In the genomic region with DNA sequence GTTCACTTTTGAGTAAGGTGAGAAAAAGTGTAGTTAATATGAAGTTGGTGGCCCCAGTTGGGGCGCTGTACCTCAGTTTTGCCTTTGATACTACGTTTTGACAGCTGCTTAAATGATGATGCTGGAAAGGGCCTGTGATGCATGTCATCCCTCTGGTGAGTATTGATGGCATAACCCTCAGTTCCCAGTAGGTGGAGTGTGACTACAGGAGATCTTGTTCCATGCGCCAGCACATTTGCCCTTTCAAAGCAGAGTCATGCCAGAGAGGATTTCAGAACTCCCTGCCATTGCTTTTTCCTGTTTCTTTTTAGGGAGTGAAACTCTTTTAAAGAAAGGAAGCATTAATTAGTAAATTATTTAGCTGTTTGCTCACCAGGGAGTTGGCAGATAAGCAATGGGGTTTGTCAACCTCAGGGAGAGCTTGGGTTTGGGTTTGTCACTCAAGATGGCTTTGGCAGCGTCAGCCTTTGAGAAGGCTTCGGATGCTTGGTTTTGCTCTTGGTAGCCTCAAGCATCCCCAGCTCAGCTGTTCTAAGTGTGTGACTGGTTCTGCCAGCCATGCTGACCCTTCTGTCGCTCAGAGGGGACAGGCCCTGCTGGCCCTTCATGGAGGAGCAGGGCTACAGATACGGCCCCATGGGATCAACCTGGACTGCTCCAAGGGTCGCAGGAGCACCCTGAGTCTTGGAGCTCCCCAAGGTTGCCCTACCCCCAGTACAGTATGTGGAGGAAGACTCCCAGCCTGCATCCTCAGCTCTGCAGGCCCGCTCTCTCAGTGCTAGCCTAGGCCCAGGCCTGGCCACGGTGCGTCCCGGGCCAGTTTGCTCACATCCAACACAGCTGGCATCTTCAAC, we compare ENCODE assay signal across 8 cellular contexts. TPM values are rescaled to one million over a fixed set of nuclear protein-coding genes. Genes with fewer than 3 reads are reported as not detected.
DNase-seq lines count a peak whose midpoint lies in the region; ATAC-seq, FAIRE-seq and TF ChIP-seq lines count a peak whose summit lies in the region.

No MANE protein-coding gene starts in this region.

- no peak overlapping the region for H3K27ac ChIP-seq in iPS DF 6.9 (ENCODE audit: low read length)
- H3K27ac ChIP-seq in small intestine (ENCODE audit: low read depth in 1 of 2, low read length in 1 of 2), result peak overlapping the region in 1 of 2 donors; percentile 48

- H3K36me3 ChIP-seq in iPS DF 6.9 (ENCODE audit: control insufficient read depth, insufficient read depth, low read length) (no peaks in the 10 kb centered on the region; the same call in 1 of the 2 replicates), small intestine (ENCODE audit: control insufficient read depth in 2 of 2, insufficient read depth in 2 of 2, low read length in 2 of 2) (no peaks in the 10 kb centered on the region)

- H3K4me1 ChIP-seq in iPS DF 6.9 (ENCODE audit: control insufficient read depth, insufficient read depth, low read length) (no peaks in the 10 kb centered on the region), small intestine (ENCODE audit: control insufficient read depth in 2 of 2, insufficient read depth in 1 of 2, low read depth in 1 of 2, low read length in 1 of 2) (peaks cover 0 to 2% of the 10 kb centered on the region in 2 donors)

- FAIRE-seq in small intestine (lab: Jason Lieb, UNC), result no peak

- in situ Hi-C loops in ACHN (cut with HindIII; ENCODE audit: low pct_ligation_motif_present, low pct_unique_long_range_greater_than_20kb, low sequenced_read_pairs), result no loop called here
- in situ Hi-C loops in GM13977 (cut with MboI; ENCODE audit: low pct_unique_long_range_greater_than_20kb, low sequenced_read_pairs, unreplicated experiment), result no loop called here

- WGBS in iPS DF 6.9 (ENCODE audit: insufficient coverage, insufficient read length), result no CpG with 5 or more reads among the region's 12 CpGs
- 73 to 76% (median 73%) methylated on average over 12 of the region's 12 CpGs for WGBS in small intestine, 3 donors

- H3K9me3 ChIP-seq in iPS DF 6.9 (ENCODE audit: control insufficient read depth, insufficient read depth, low read length) (no peaks in the 10 kb centered on the region), small intestine (ENCODE audit: control insufficient read depth, low read depth) (no peaks in the 10 kb centered on the region)

- peak; percentile 73 for TF ChIP-seq CTCF in GM13977 (IDR thresholded peaks at IDR 0.05; ENCODE audit: extremely low read depth, insufficient read depth, missing control alignments)

- H3K4me3 ChIP-seq in iPS DF 6.9 (ENCODE audit: low read length) (no peak overlapping the region), small intestine (ENCODE audit: low read depth in 1 of 2, low read length in 2 of 2) (no peak overlapping the region)

- DNase-seq in ACHN (peak; percentile 92), GM13977 (ENCODE audit: low spot score) (peak; percentile 79), NCI-H1105 (lab: John Stamatoyannopoulos, UW) (peak; percentile 39), brain pericyte (ENCODE audit: low read depth, low spot score) (peak; percentile 38), iPS DF 6.9 (ENCODE audit: low read depth, low spot score) (peak; percentile 63), small intestine (peak; percentile 89)

- no peaks in the 10 kb centered on the region for H3K27me3 ChIP-seq in iPS DF 6.9 (ENCODE audit: control insufficient read depth, insufficient read depth, low read length)
- no peaks in the 10 kb centered on the region for H3K27me3 ChIP-seq in small intestine (ENCODE audit: control insufficient read depth in 2 of 2, insufficient read depth in 2 of 2, low read length in 2 of 2)

- ATAC-seq in HG02852 (IDR thresholded peaks at IDR 0.05; ENCODE audit: unreplicated experiment) (peak; percentile 49), SK-N-SH treated with all-trans-retinoic acid at 6 μM for 48 hours (peak; percentile 99)

TF ChIP-seq in SK-N-SH treated with all-trans-retinoic acid at 6 μM for 48 hours, 23 proteins besides CTCF, POLR2A, EP300 and RAD21:
- TF ChIP-seq ESRRG (CRISPR knock-in tag; IDR thresholded peaks at IDR 0.05) (no peak), POU6F1 (CRISPR knock-in tag; IDR thresholded peaks at IDR 0.05; ENCODE audit: borderline replicate concordance, low read depth) (no peak), ARNTL (CRISPR knock-in tag; IDR thresholded peaks at IDR 0.05; ENCODE audit: borderline replicate concordance, low read depth) (no peak), RARB (CRISPR knock-in tag; IDR thresholded peaks at IDR 0.05) (no peak), ISL1 (CRISPR knock-in tag; IDR thresholded peaks at IDR 0.05) (no peak), CSDC2 (CRISPR knock-in tag; IDR thresholded peaks at IDR 0.05) (no peak), PATZ1 (CRISPR knock-in tag; IDR thresholded peaks at IDR 0.05; ENCODE audit: borderline replicate concordance) (no peak), ZC3H10 (CRISPR knock-in tag; IDR thresholded peaks at IDR 0.05) (no peak), ZNF70 (CRISPR knock-in tag; IDR thresholded peaks at IDR 0.05) (no peak), ZFP30 (CRISPR knock-in tag; IDR thresholded peaks at IDR 0.05) (no peak), ZFP3 (CRISPR knock-in tag; IDR thresholded peaks at IDR 0.05) (no peak), GLIS3 (CRISPR knock-in tag; IDR thresholded peaks at IDR 0.05) (no peak), BACH2 (CRISPR knock-in tag; IDR thresholded peaks at IDR 0.05; ENCODE audit: borderline replicate concordance) (no peak)

RNA-seq across cellular contexts. Expression of gene ARMC9, which starts 29.1 kb away (rescaled TPM):
- polyA plus RNA-seq in small intestine, result 1 to 10 TPM in 2 of 3 donors, under 1 TPM in 1; 0.67 to 4.5 (median 2.4) TPM

Comparison
In these comparisons a context has a peak if more than half of its experiments do, and no peak if none do; other contexts are left out.
1. DNase-seq: peak in every context shown above with its lines; median percentile 92 in ACHN; 89 in small intestine; 79 in GM13977; 63 in iPS DF 6.9; 39 in NCI-H1105; 38 in brain pericyte.